In the genomic region with DNA sequence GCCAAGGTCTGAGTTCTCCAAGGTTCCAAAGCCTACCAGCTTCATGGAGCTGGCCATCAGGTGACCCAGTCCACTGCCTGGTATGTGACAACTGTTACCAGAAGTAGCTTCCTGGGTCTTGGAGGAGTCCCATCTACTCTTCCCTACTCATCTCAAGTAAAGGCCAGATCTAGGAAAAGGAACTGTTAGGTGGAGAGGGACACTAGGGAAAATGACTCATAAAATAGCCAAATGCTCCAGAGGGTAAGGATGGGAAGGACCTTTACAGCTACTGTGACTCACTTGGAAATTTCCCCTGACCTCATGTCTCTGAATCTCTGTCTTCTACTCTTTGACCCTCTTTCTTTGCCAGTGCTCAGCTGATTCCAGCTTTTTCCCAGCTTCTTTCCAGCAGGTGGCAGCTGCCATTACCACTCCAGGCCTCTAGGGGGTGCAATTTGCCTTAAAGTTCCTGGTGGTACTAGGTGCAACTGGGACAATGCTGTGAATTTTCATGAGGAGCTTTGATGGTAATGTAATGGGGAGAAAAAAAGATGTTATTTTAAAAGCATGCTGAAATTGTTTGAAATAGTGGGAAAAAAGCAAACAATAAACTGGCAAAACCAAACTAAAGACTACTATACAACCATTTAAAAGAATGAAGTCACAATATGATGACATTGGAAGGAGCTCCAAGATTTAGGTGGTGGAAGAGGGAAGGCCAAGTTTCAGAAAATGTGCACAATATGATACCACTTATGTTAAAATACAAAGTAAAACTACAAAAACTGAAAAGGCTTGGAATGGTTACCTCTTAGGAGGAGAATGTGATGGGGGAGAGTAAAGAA, we compare ENCODE assay signal across 9 cellular contexts. TPM values are rescaled to one million over a fixed set of nuclear protein-coding genes. Genes with fewer than 3 reads are reported as not detected.
DNase-seq lines count a peak whose midpoint lies in the region; ATAC-seq and TF ChIP-seq lines count a peak whose summit lies in the region.
"Had no signal": no experiment of that assay in that cellular context is flagged by ENCODE, and none has a peak within 500 bp of the region (broad histone marks: within the 10 kb centered on the region; RNA-seq: fewer than 3 reads in every experiment).

No MANE protein-coding gene starts in this region.

- no peaks in the 10 kb centered on the region for H3K79me2 ChIP-seq in OCI-LY1 (ENCODE audit: insufficient read depth, low read length)

- ATAC-seq in omental fat pad (ENCODE audit: low FRiP score) (peak; percentile 65), HG03108 (IDR thresholded peaks at IDR 0.05; ENCODE audit: unreplicated experiment) (no peak), HG03135 (IDR thresholded peaks at IDR 0.05; ENCODE audit: unreplicated experiment) (no peak)

- H2AFZ ChIP-seq in OCI-LY1 (ENCODE audit: low read length) = no peak overlapping the region

- H3K4me1 Mint-ChIP-seq in Caco-2 (ENCODE audit: low read depth, unreplicated experiment) = no peaks in the 10 kb centered on the region
- no peaks in the 10 kb centered on the region for H3K4me1 Mint-ChIP-seq in activated T-helper 2 cell treated with anti-CD3 and anti-CD28 coated beads, Interferon-gamma antibody, Interleukin-2, Interleukin-4, amounts not matched to agents 10 μg/mL and 5 μg/mL and 100 μg/mL, durations not matched to agents 14 hours and 24 hours and 36 hours (ENCODE audit: low read depth)

- intact Hi-C loops in Caco-2 (cut with micrococcal nuclease; ENCODE audit: unreplicated experiment) = loop anchor here (1.0 to 2.0 kb wide), 4 partner anchors 97 to 200 kb away; no protein-coding TSS in a partner anchor
- intact Hi-C loops in activated T-helper 2 cell treated with anti-CD3 and anti-CD28 coated beads, Interferon-gamma antibody, Interleukin-2, Interleukin-4, amounts not matched to agents 10 μg/mL and 5 μg/mL and 100 μg/mL, durations not matched to agents 14 hours and 24 hours and 36 hours (cut with micrococcal nuclease) = loop anchor here (5.0 kb wide), 1 partner anchor 189 kb away; no protein-coding TSS in a partner anchor

- CTCF ChIA-PET in Caco-2 (lab: Charles Lee) = interaction anchor here (0.5 to 1.7 kb wide), 44 partner anchors 10 to 272 kb away, joined by 3 to 37 read pairs (median 4); partner anchors contain the start of genes DNAI1, FAM219A, GALT and MYORG

- H3K27ac Mint-ChIP-seq in Caco-2 (ENCODE audit: unreplicated experiment) = no peak overlapping the region
- H3K27ac Mint-ChIP-seq in activated T-helper 2 cell treated with anti-CD3 and anti-CD28 coated beads, Interferon-gamma antibody, Interleukin-2, Interleukin-4, amounts not matched to agents 10 μg/mL and 5 μg/mL and 100 μg/mL, durations not matched to agents 14 hours and 24 hours and 36 hours = no peak overlapping the region

- H3K4me2 ChIP-seq in OCI-LY1 (ENCODE audit: low read length) = no peak overlapping the region

- peaks cover 12% of the 10 kb centered on the region for H3K36me3 Mint-ChIP-seq in Caco-2 (ENCODE audit: insufficient read depth, unreplicated experiment)
- no peaks in the 10 kb centered on the region for H3K36me3 Mint-ChIP-seq in activated T-helper 2 cell treated with anti-CD3 and anti-CD28 coated beads, Interferon-gamma antibody, Interleukin-2, Interleukin-4, amounts not matched to agents 10 μg/mL and 5 μg/mL and 100 μg/mL, durations not matched to agents 14 hours and 24 hours and 36 hours (ENCODE audit: low read depth)

- no TSS peak for BruUV-seq in Caco-2 (replicated peaks; lab: Mats Ljungman, UMichigan)

- H3K4me1 ChIP-seq in Caco-2 = no peaks in the 10 kb centered on the region
- no peaks in the 10 kb centered on the region for H3K4me1 ChIP-seq in OCI-LY1 (ENCODE audit: insufficient read depth, low read length, severe bottlenecking)

- H3K27ac ChIP-seq in OCI-LY1 (ENCODE audit: low read depth, low read length, poor library complexity, severe bottlenecking) = no peak overlapping the region

- H3K36me3 ChIP-seq in Caco-2 (ENCODE audit: control insufficient read depth, insufficient read depth, low read length) (no peaks in the 10 kb centered on the region), OCI-LY1 (ENCODE audit: insufficient read depth, low read length) (no peaks in the 10 kb centered on the region)

- H3K9me3 ChIP-seq in Caco-2 = no peaks in the 10 kb centered on the region
- H3K9me3 ChIP-seq in OCI-LY1 (ENCODE audit: low read length) = no peaks in the 10 kb centered on the region

- H3K9ac ChIP-seq in OCI-LY1 (ENCODE audit: low read length) = no peak overlapping the region

- H3K9me2 ChIP-seq in OCI-LY1 (ENCODE audit: low read depth, low read length) = no peaks in the 10 kb centered on the region

- H3K4me3 ChIP-seq in Caco-2 (ENCODE audit: low read depth, low read length) (no peak overlapping the region), OCI-LY1 (ENCODE audit: low read depth, low read length, poor library complexity, severe bottlenecking) (no peak overlapping the region)

- TF ChIP-seq CTCF in Caco-2 (IDR thresholded peaks at IDR 0.05; ENCODE audit: insufficient read depth in 1 of 2, low read depth in 1 of 2, low read length in 1 of 2, severe bottlenecking in 1 of 2, unreplicated experiment in 1 of 2) (peak; percentile 96), OCI-LY1 (IDR thresholded peaks at IDR 0.05; ENCODE audit: low read length) (peak; percentile 99), omental fat pad (IDR thresholded peaks at IDR 0.05) (peak in 2 of 3 donors; percentile 62 to 66)

- no peaks in the 10 kb centered on the region for H3K9me3 Mint-ChIP-seq in Caco-2 (ENCODE audit: unreplicated experiment)
- H3K9me3 Mint-ChIP-seq in activated T-helper 2 cell treated with anti-CD3 and anti-CD28 coated beads, Interferon-gamma antibody, Interleukin-2, Interleukin-4, amounts not matched to agents 10 μg/mL and 5 μg/mL and 100 μg/mL, durations not matched to agents 14 hours and 24 hours and 36 hours = no peaks in the 10 kb centered on the region

- H3K27me3 Mint-ChIP-seq in Caco-2 (ENCODE audit: insufficient read depth, unreplicated experiment) = no peaks in the 10 kb centered on the region
- H3K27me3 Mint-ChIP-seq in activated T-helper 2 cell treated with anti-CD3 and anti-CD28 coated beads, Interferon-gamma antibody, Interleukin-2, Interleukin-4, amounts not matched to agents 10 μg/mL and 5 μg/mL and 100 μg/mL, durations not matched to agents 14 hours and 24 hours and 36 hours (ENCODE audit: low read depth) = no peaks in the 10 kb centered on the region

- POLR2A ChIA-PET in Caco-2 (lab: Charles Lee) = no interaction called here

- no peaks in the 10 kb centered on the region for H3K27me3 ChIP-seq in Caco-2 (replicated peaks; ENCODE audit: control insufficient read depth, insufficient read depth, low read length)
- no peaks in the 10 kb centered on the region for H3K27me3 ChIP-seq in OCI-LY1 (ENCODE audit: insufficient read depth, low read length)

- H3F3A ChIP-seq in OCI-LY1 (ENCODE audit: insufficient read depth, low read length) = no peaks in the 10 kb centered on the region

- H3K4me3 Mint-ChIP-seq in Caco-2 (ENCODE audit: unreplicated experiment) = no peak overlapping the region
- H3K4me3 Mint-ChIP-seq in activated T-helper 2 cell treated with anti-CD3 and anti-CD28 coated beads, Interferon-gamma antibody, Interleukin-2, Interleukin-4, amounts not matched to agents 10 μg/mL and 5 μg/mL and 100 μg/mL, durations not matched to agents 14 hours and 24 hours and 36 hours (ENCODE audit: low read depth) = no peak overlapping the region

- no peaks in the 10 kb centered on the region for H4K20me1 ChIP-seq in OCI-LY1 (ENCODE audit: insufficient read depth, low read length)

- DNase-seq in Caco-2 (peak; percentile 78 to 83), HT1080 (ENCODE audit: low read depth) (peak; percentile 74), foreskin melanocyte (peak; percentile 51), omental fat pad (ENCODE audit: low spot score) (peak; percentile 65)
- DNase-seq in activated T-helper 2 cell treated with anti-CD3 and anti-CD28 coated beads, Interferon-gamma antibody, Interleukin-2, Interleukin-4, amounts not matched to agents 10 μg/mL and 5 μg/mL and 100 μg/mL, durations not matched to agents 14 hours and 24 hours and 36 hours (ENCODE audit: low spot score) = peak; percentile 25

RNA-seq across cellular contexts. Expression of gene MYORG, which starts 27.1 kb away (rescaled TPM):
- total RNA-seq in Caco-2 (2022) (33.4 and 37.3 TPM in 2 replicates), omental fat pad (10 to 100 TPM in 2 of 4 donors, 1 to 10 TPM in 2; 7.6 to 18.8 (median 10.7) TPM)
- total RNA-seq in HT1080 (2014; rRNA removed; shearing (Covaris generic)) = 3.1 and 3.5 TPM in 2 replicates
- polyA plus RNA-seq in HT1080 (2015; cell fraction: cytosol; rRNA removed) = 2.8 and 3.3 TPM in 2 replicates
- 4.3 and 4.4 TPM in 2 replicates for polyA plus RNA-seq in HT1080 (2015; cell fraction: nucleus; rRNA removed)
- 1.6 TPM in 2 replicates for total RNA-seq in activated T-helper 2 cell treated with anti-CD3 and anti-CD28 coated beads, Interferon-gamma antibody, Interleukin-2, Interleukin-4, amounts not matched to agents 10 μg/mL and 5 μg/mL and 100 μg/mL, durations not matched to agents 14 hours and 24 hours and 36 hours

RNA-seq across cellular contexts. Expression of gene FAM219A, which starts 54.6 kb away (rescaled TPM):
- total RNA-seq in Caco-2 (2022) (13.4 and 14.7 TPM in 2 replicates), omental fat pad (10 to 100 TPM in 3 of 4 donors, 1 to 10 TPM in 1; 6.7 to 16.4 (median 13.6) TPM)
- 12.1 and 13.5 TPM in 2 replicates for total RNA-seq in HT1080 (2014; rRNA removed; shearing (Covaris generic))
- 17.0 and 17.7 TPM in 2 replicates for polyA plus RNA-seq in HT1080 (2015; cell fraction: cytosol; rRNA removed)
- polyA plus RNA-seq in HT1080 (2015; cell fraction: nucleus; rRNA removed) = 25.7 and 25.9 TPM in 2 replicates
- 17.3 and 19.7 TPM in 2 replicates for total RNA-seq in activated T-helper 2 cell treated with anti-CD3 and anti-CD28 coated beads, Interferon-gamma antibody, Interleukin-2, Interleukin-4, amounts not matched to agents 10 μg/mL and 5 μg/mL and 100 μg/mL, durations not matched to agents 14 hours and 24 hours and 36 hours

RNA-seq across cellular contexts. Expression of gene DNAI1, which starts 54.8 kb away (rescaled TPM):
- total RNA-seq in Caco-2 (2022) (0.52 and 0.67 TPM in 2 replicates), omental fat pad (not detected)
- not detected in 2 replicates for total RNA-seq in HT1080 (2014; rRNA removed; shearing (Covaris generic))
- polyA plus RNA-seq in HT1080 (2015; cell fraction: cytosol; rRNA removed) = not detected in 2 replicates
- polyA plus RNA-seq in HT1080 (2015; cell fraction: nucleus; rRNA removed) = 0.11 TPM in 1 of 2 replicates, not detected in the other
- total RNA-seq in activated T-helper 2 cell treated with anti-CD3 and anti-CD28 coated beads, Interferon-gamma antibody, Interleukin-2, Interleukin-4, amounts not matched to agents 10 μg/mL and 5 μg/mL and 100 μg/mL, durations not matched to agents 14 hours and 24 hours and 36 hours = not detected in 2 replicates
- total RNA-seq: urinary bladder had no signal

Comparison
In these comparisons a context has a peak if more than half of its experiments do, and no peak if none do; other contexts are left out.
1. DNase-seq: peak in every context shown above with its lines; median percentile 80 in Caco-2; 74 in HT1080; 65 in omental fat pad; 51 in foreskin melanocyte; 25 in activated T-helper 2 cell treated with anti-CD3 and anti-CD28 coated beads, Interferon-gamma antibody, Interleukin-2, Interleukin-4, amounts not matched to agents 10 μg/mL and 5 μg/mL and 100 μg/mL, durations not matched to agents 14 hours and 24 hours and 36 hours.